Comparison of ENCODE assay signal across 1 cellular context in the genomic region with DNA sequence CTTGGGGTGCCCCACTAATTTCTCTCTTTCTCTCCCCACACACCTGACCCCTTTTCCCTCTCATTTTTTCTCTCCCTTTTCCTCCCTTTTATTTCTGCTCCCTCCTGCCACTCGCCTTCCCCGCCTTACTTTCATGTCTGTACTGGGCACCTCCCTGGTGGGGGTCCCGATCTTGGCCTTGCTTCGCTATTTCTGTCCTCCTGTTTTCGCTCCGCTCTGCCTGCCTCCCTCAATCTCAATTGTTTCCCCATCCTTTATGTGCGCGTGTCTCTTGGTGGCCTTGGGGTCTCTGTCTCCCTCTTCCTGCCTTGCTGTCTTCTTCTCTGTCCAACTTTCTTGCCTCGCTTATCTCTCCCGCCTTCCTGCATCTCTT.
A peak's percentile ranks its signal among the peaks of the same experiment; 100 is the strongest.
TF ChIP-seq lines count a peak whose summit lies in the region.

No MANE protein-coding gene starts in this region.

TF ChIP-seq in HEK293, 187 proteins besides CTCF, POLR2A, EP300 and RAD21 (continued from another document):
- TF ChIP-seq, protein P1, sequence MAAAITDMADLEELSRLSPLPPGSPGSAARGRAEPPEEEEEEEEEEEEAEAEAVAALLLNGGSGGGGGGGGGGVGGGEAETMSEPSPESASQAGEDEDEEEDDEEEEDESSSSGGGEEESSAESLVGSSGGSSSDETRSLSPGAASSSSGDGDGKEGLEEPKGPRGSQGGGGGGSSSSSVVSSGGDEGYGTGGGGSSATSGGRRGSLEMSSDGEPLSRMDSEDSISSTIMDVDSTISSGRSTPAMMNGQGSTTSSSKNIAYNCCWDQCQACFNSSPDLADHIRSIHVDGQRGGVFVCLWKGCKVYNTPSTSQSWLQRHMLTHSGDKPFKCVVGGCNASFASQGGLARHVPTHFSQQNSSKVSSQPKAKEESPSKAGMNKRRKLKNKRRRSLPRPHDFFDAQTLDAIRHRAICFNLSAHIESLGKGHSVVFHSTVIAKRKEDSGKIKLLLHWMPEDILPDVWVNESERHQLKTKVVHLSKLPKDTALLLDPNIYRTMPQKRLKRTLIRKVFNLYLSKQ (tag by site-specific recombination; IDR thresholded peaks at IDR 0.05; ENCODE audit: borderline replicate concordance) = no peak
- TF ChIP-seq ZNF555 (tag by site-specific recombination; conservative IDR thresholded peaks at IDR 0.05) (no peak), HOXD13 (CRISPR knock-in tag; IDR thresholded peaks at IDR 0.05; ENCODE audit: borderline replicate concordance) (no peak), ZNF544 (tag by site-specific recombination; IDR thresholded peaks at IDR 0.05) (no peak), PRDM1 (tag by site-specific recombination; IDR thresholded peaks at IDR 0.05) (peak; percentile 94), ZNF155 (tag by site-specific recombination; IDR thresholded peaks at IDR 0.05) (no peak), ZNF658 (tag by site-specific recombination; IDR thresholded peaks at IDR 0.05) (no peak), SP7 (tag by site-specific recombination; IDR thresholded peaks at IDR 0.05) (no peak), ZNF23 (tag by site-specific recombination; IDR thresholded peaks at IDR 0.05; ENCODE audit: borderline replicate concordance) (no peak), WT1 (tag by site-specific recombination; IDR thresholded peaks at IDR 0.05) (0 out of 2 replicates have a peak, but pooled peaks have one; percentile 16), ZNF561 (tag by site-specific recombination; IDR thresholded peaks at IDR 0.05; ENCODE audit: borderline replicate concordance) (no peak), ZNF335 (tag by site-specific recombination; conservative IDR thresholded peaks at IDR 0.05) (no peak), ZNF677 (tag by site-specific recombination; IDR thresholded peaks at IDR 0.05) (no peak), ZNF133 (tag by site-specific recombination; IDR thresholded peaks at IDR 0.05) (no peak), ZNF239 (tag by site-specific recombination; IDR thresholded peaks at IDR 0.05) (no peak), KLF8 (tag by site-specific recombination; IDR thresholded peaks at IDR 0.05) (0 out of 2 replicates have a peak, but pooled peaks have one; percentile 11), ZNF404 (tag by site-specific recombination; IDR thresholded peaks at IDR 0.05) (no peak)
- TF ChIP-seq, protein P2, sequence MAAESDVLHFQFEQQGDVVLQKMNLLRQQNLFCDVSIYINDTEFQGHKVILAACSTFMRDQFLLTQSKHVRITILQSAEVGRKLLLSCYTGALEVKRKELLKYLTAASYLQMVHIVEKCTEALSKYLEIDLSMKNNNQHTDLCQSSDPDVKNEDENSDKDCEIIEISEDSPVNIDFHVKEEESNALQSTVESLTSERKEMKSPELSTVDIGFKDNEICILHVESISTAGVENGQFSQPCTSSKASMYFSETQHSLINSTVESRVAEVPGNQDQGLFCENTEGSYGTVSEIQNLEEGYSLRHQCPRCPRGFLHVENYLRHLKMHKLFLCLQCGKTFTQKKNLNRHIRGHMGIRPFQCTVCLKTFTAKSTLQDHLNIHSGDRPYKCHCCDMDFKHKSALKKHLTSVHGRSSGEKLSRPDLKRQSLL (tag by site-specific recombination; IDR thresholded peaks at IDR 0.05) = 0 out of 2 replicates have a peak, but pooled peaks have one; percentile 7
- TF ChIP-seq, protein P3, sequence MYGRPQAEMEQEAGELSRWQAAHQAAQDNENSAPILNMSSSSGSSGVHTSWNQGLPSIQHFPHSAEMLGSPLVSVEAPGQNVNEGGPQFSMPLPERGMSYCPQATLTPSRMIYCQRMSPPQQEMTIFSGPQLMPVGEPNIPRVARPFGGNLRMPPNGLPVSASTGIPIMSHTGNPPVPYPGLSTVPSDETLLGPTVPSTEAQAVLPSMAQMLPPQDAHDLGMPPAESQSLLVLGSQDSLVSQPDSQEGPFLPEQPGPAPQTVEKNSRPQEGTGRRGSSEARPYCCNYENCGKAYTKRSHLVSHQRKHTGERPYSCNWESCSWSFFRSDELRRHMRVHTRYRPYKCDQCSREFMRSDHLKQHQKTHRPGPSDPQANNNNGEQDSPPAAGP (tag by site-specific recombination; IDR thresholded peaks at IDR 0.05) = no peak
- TF ChIP-seq, protein P4, sequence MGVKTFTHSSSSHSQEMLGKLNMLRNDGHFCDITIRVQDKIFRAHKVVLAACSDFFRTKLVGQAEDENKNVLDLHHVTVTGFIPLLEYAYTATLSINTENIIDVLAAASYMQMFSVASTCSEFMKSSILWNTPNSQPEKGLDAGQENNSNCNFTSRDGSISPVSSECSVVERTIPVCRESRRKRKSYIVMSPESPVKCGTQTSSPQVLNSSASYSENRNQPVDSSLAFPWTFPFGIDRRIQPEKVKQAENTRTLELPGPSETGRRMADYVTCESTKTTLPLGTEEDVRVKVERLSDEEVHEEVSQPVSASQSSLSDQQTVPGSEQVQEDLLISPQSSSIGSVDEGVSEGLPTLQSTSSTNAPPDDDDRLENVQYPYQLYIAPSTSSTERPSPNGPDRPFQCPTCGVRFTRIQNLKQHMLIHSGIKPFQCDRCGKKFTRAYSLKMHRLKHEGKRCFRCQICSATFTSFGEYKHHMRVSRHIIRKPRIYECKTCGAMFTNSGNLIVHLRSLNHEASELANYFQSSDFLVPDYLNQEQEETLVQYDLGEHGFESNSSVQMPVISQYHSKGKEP (tag by site-specific recombination; IDR thresholded peaks at IDR 0.05) = no peak
- TF ChIP-seq, protein P5, sequence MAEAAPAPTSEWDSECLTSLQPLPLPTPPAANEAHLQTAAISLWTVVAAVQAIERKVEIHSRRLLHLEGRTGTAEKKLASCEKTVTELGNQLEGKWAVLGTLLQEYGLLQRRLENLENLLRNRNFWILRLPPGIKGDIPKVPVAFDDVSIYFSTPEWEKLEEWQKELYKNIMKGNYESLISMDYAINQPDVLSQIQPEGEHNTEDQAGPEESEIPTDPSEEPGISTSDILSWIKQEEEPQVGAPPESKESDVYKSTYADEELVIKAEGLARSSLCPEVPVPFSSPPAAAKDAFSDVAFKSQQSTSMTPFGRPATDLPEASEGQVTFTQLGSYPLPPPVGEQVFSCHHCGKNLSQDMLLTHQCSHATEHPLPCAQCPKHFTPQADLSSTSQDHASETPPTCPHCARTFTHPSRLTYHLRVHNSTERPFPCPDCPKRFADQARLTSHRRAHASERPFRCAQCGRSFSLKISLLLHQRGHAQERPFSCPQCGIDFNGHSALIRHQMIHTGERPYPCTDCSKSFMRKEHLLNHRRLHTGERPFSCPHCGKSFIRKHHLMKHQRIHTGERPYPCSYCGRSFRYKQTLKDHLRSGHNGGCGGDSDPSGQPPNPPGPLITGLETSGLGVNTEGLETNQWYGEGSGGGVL (tag by site-specific recombination; IDR thresholded peaks at IDR 0.05) = no peak
- TF ChIP-seq, protein P6, sequence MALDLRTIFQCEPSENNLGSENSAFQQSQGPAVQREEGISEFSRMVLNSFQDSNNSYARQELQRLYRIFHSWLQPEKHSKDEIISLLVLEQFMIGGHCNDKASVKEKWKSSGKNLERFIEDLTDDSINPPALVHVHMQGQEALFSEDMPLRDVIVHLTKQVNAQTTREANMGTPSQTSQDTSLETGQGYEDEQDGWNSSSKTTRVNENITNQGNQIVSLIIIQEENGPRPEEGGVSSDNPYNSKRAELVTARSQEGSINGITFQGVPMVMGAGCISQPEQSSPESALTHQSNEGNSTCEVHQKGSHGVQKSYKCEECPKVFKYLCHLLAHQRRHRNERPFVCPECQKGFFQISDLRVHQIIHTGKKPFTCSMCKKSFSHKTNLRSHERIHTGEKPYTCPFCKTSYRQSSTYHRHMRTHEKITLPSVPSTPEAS (tag by site-specific recombination; IDR thresholded peaks at IDR 0.05) = no peak
- TF ChIP-seq, protein P7, sequence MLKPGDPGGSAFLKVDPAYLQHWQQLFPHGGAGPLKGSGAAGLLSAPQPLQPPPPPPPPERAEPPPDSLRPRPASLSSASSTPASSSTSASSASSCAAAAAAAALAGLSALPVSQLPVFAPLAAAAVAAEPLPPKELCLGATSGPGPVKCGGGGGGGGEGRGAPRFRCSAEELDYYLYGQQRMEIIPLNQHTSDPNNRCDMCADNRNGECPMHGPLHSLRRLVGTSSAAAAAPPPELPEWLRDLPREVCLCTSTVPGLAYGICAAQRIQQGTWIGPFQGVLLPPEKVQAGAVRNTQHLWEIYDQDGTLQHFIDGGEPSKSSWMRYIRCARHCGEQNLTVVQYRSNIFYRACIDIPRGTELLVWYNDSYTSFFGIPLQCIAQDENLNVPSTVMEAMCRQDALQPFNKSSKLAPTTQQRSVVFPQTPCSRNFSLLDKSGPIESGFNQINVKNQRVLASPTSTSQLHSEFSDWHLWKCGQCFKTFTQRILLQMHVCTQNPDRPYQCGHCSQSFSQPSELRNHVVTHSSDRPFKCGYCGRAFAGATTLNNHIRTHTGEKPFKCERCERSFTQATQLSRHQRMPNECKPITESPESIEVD (tag by site-specific recombination; IDR thresholded peaks at IDR 0.05) = no peak
- TF ChIP-seq, protein P8, sequence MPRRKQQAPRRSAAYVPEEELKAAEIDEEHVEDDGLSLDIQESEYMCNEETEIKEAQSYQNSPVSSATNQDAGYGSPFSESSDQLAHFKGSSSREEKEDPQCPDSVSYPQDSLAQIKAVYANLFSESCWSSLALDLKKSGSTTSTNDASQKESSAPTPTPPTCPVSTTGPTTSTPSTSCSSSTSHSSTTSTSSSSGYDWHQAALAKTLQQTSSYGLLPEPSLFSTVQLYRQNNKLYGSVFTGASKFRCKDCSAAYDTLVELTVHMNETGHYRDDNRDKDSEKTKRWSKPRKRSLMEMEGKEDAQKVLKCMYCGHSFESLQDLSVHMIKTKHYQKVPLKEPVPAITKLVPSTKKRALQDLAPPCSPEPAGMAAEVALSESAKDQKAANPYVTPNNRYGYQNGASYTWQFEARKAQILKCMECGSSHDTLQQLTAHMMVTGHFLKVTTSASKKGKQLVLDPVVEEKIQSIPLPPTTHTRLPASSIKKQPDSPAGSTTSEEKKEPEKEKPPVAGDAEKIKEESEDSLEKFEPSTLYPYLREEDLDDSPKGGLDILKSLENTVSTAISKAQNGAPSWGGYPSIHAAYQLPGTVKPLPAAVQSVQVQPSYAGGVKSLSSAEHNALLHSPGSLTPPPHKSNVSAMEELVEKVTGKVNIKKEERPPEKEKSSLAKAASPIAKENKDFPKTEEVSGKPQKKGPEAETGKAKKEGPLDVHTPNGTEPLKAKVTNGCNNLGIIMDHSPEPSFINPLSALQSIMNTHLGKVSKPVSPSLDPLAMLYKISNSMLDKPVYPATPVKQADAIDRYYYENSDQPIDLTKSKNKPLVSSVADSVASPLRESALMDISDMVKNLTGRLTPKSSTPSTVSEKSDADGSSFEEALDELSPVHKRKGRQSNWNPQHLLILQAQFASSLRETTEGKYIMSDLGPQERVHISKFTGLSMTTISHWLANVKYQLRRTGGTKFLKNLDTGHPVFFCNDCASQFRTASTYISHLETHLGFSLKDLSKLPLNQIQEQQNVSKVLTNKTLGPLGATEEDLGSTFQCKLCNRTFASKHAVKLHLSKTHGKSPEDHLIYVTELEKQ (tag by site-specific recombination; IDR thresholded peaks at IDR 0.05; ENCODE audit: borderline replicate concordance) = no peak
